14 cellular contexts compared by ENCODE assay signal in genomic region chr5:93602261-93603149, GRCh38. TPM values are rescaled to one million over a fixed set of nuclear protein-coding genes. Genes with fewer than 3 reads are reported as not detected.
DNase-seq lines count a peak whose midpoint lies in the region; ATAC-seq and TF ChIP-seq lines count a peak whose summit lies in the region.
"Had no signal": no experiment of that assay in that cellular context is flagged by ENCODE, and none has a peak within 500 bp of the region (broad histone marks: within the 10 kb centered on the region; RNA-seq: fewer than 3 reads in every experiment).

No MANE protein-coding gene starts in this region.

- no peak overlapping the region for H3K4ac ChIP-seq in mesenchymal stem cell (ENCODE audit: low read depth in 1 of 2, low read length in 2 of 2)

- WGBS in mesenchymal stem cell, result 12% methylated on average over 36 of the region's 38 CpGs

- intact Hi-C loops in CD4-positive, alpha-beta memory T cell (cut with micrococcal nuclease), result loop anchor here (2.0 kb wide), 1 partner anchor 16 kb away; no protein-coding TSS in a partner anchor

- no peak overlapping the region for H2AFZ ChIP-seq in mesenchymal stem cell (ENCODE audit: low read depth, low read length)
- H2AFZ ChIP-seq: PC-9 had no signal

- H3K4me1 Mint-ChIP-seq in CD4-positive, alpha-beta memory T cell, result peaks cover 2 to 24% (median 8%) of the 10 kb centered on the region in 4 donors

- H2BK5ac ChIP-seq in mesenchymal stem cell (ENCODE audit: low read depth, low read length, poor library complexity, severe bottlenecking), result no peak overlapping the region

- H3K79me1 ChIP-seq in mesenchymal stem cell (replicated peaks; ENCODE audit: low read length, poor library complexity, severe bottlenecking), result no peaks in the 10 kb centered on the region

- H3K36me3 Mint-ChIP-seq in CD4-positive, alpha-beta memory T cell, result no peaks in the 10 kb centered on the region

- peaks cover 0 to 24% (median 10%) of the 10 kb centered on the region in 8 donors for H3K9me3 Mint-ChIP-seq in CD4-positive, alpha-beta memory T cell

- ATAC-seq in GM21367 (IDR thresholded peaks at IDR 0.05; ENCODE audit: unreplicated experiment), result no peak

- H3K36me3 ChIP-seq in CD4-positive, alpha-beta memory T cell (ENCODE audit: insufficient read depth, low read length), result no peaks in the 10 kb centered on the region
- no peaks in the 10 kb centered on the region for H3K36me3 ChIP-seq in mesenchymal stem cell (ENCODE audit: control insufficient read depth in 1 of 2, insufficient read depth in 2 of 2, low read depth in 1 of 2, low read length in 2 of 2)
- H3K36me3 ChIP-seq: BLaER1, thoracic aorta had no signal

- peaks cover 36% of the 10 kb centered on the region in 2 donors for H3K27me3 Mint-ChIP-seq in CD4-positive, alpha-beta memory T cell

- H4K8ac ChIP-seq in mesenchymal stem cell (ENCODE audit: low read length), result peak overlapping the region; percentile 17

- H2BK15ac ChIP-seq in mesenchymal stem cell (ENCODE audit: low read depth, poor library complexity, severe bottlenecking), result no peak overlapping the region

- H3K27me3 ChIP-seq in CD4-positive, alpha-beta memory T cell (ENCODE audit: insufficient read depth, low read length), result peaks cover 94% of the 10 kb centered on the region
- peaks cover 73 to 76% of the 10 kb centered on the region in 2 experiments for H3K27me3 ChIP-seq in mesenchymal stem cell (ENCODE audit: control insufficient read depth in 1 of 2, insufficient read depth in 1 of 2, low read length in 2 of 2)

- no peak overlapping the region for H3K9ac ChIP-seq in mesenchymal stem cell (ENCODE audit: low read length)
- H3K9ac ChIP-seq: BLaER1 had no signal

- no peak overlapping the region for H3K23ac ChIP-seq in mesenchymal stem cell (ENCODE audit: low read length in 2 of 2)

- DNase-seq in CD4-positive, alpha-beta memory T cell, result no peak
- peak; percentile 91 for DNase-seq in NCI-H146 (lab: John Stamatoyannopoulos, UW)
- DNase-seq in mesenchymal stem cell, result peak; percentile 49
- no peak for DNase-seq in GM13976 (ENCODE audit: low spot score)
- DNase-seq in C1 segment of cervical spinal cord (lab: John Stamatoyannopoulos, UW), result no peak
- DNase-seq in activated CD8-positive, alpha-beta memory T cell treated with anti-CD3 and anti-CD28 coated beads, Interleukin-2, amount 50 U/mL, for 4 hours, result no peak
- DNase-seq: central memory CD4-positive, alpha-beta T cell; NCI-H2029 treated with DMSO at 0.1 percent for 48 hours; PC-9 had no signal

- no peak for TF ChIP-seq CTCF in GM13976 (IDR thresholded peaks at IDR 0.05; ENCODE audit: borderline replicate concordance, control extremely low read depth, extremely low read depth, insufficient read depth, missing control alignments)

- in situ Hi-C loops in GM13976 (cut with MboI; ENCODE audit: low sequenced_read_pairs, unreplicated experiment), result no loop called here

- CTCF ChIA-PET in CD4-positive, alpha-beta memory T cell (lab: Charles Lee; ENCODE audit: partially characterized antibody), result interaction anchor here (1.1 to 2.0 kb wide), 3 partner anchors 16 to 18 kb away, joined by 3 to 5 read pairs (median 5); no protein-coding TSS in a partner anchor

- peaks cover 1% of the 10 kb centered on the region for H3K4me1 ChIP-seq in CD4-positive, alpha-beta memory T cell (ENCODE audit: insufficient read depth, low read length)
- peaks cover 16% of the 10 kb centered on the region for H3K4me1 ChIP-seq in mesenchymal stem cell (ENCODE audit: control insufficient read depth, insufficient read depth, low read depth, low read length)
- H3K4me1 ChIP-seq: BLaER1 had no signal

- H3K18ac ChIP-seq in mesenchymal stem cell (ENCODE audit: low read depth in 1 of 2, low read length in 2 of 2), result no peak overlapping the region

- no peak overlapping the region for H4K91ac ChIP-seq in mesenchymal stem cell (ENCODE audit: low read length)

- H3K4me3 Mint-ChIP-seq in CD4-positive, alpha-beta memory T cell, result no peak overlapping the region

- no peaks in the 10 kb centered on the region for H3K9me3 ChIP-seq in CD4-positive, alpha-beta memory T cell (ENCODE audit: control insufficient read depth in 1 of 2, low read length in 2 of 2)
- no peaks in the 10 kb centered on the region for H3K9me3 ChIP-seq in mesenchymal stem cell (ENCODE audit: control insufficient read depth, low read length)
- H3K9me3 ChIP-seq: thoracic aorta had no signal

- no peak overlapping the region for H2BK120ac ChIP-seq in mesenchymal stem cell (ENCODE audit: low read depth, low read length)

- no peak overlapping the region for H3K27ac ChIP-seq in CD4-positive, alpha-beta memory T cell (ENCODE audit: low read depth, low read length)
- H3K27ac ChIP-seq in cingulate gyrus (ENCODE audit: low read depth, low read length) (peak overlapping the region; percentile 1), mesenchymal stem cell (ENCODE audit: low read length, poor library complexity, severe bottlenecking) (no peak overlapping the region)
- H3K27ac ChIP-seq: BLaER1, PC-9, thoracic aorta had no signal

- POLR2A ChIA-PET in CD4-positive, alpha-beta memory T cell (lab: Charles Lee; ENCODE audit: partially characterized antibody), result interaction anchor here (1.0 kb wide), 1 partner anchor 27 kb away, joined by 3 read pairs; no protein-coding TSS in a partner anchor

- H3K27ac Mint-ChIP-seq in CD4-positive, alpha-beta memory T cell, result peak overlapping the region in 4 of 7 donors; percentile 8 to 66 (median 36)

- H3K4me3 ChIP-seq in CD4-positive, alpha-beta memory T cell (ENCODE audit: low read length in 2 of 2), result no peak overlapping the region
- no peak overlapping the region for H3K4me3 ChIP-seq in mesenchymal stem cell (ENCODE audit: insufficient read depth in 1 of 2, low read depth in 1 of 2, low read length in 2 of 2)
- H3K4me3 ChIP-seq: BLaER1, lung, PC-9, thoracic aorta had no signal

- H3K4me2 ChIP-seq in mesenchymal stem cell (ENCODE audit: low read length, poor library complexity, severe bottlenecking), result peak overlapping the region; percentile 89
- H3K4me2 ChIP-seq: BLaER1, PC-9 had no signal

- no peak overlapping the region for H2AK5ac ChIP-seq in mesenchymal stem cell (ENCODE audit: low read length, severe bottlenecking)

- no peak overlapping the region for H3K14ac ChIP-seq in mesenchymal stem cell (ENCODE audit: low read length in 2 of 2)

- no peak overlapping the region for H2BK12ac ChIP-seq in mesenchymal stem cell (ENCODE audit: low read length in 2 of 2)

RNA-seq across cellular contexts. Expression of gene NR2F1, which starts 19.5 kb away (rescaled TPM):
- total RNA-seq in CD4-positive, alpha-beta memory T cell, result not detected
- not detected for polyA plus RNA-seq in CD4-positive, alpha-beta memory T cell
- polyA plus RNA-seq in mesenchymal stem cell (2013, experiment 1 of 2), result 206 TPM
- polyA plus RNA-seq in mesenchymal stem cell (2013, experiment 2 of 2), result 191 TPM

RNA-seq across cellular contexts. Expression of gene NR2F1-AS1, which starts 21.5 kb away (rescaled TPM):
- total RNA-seq in CD4-positive, alpha-beta memory T cell, result not detected
- polyA plus RNA-seq in CD4-positive, alpha-beta memory T cell, result not detected
- 49.8 TPM for polyA plus RNA-seq in mesenchymal stem cell (2013, experiment 1 of 2)
- 50.1 TPM for polyA plus RNA-seq in mesenchymal stem cell (2013, experiment 2 of 2)

Comparison
In these comparisons a context has a peak if more than half of its experiments do, and no peak if none do; other contexts are left out.
1. DNase-seq: peak in NCI-H146 (single experiment) and mesenchymal stem cell (single experiment); none in CD4-positive, alpha-beta memory T cell (0 of 5), GM13976 (single experiment), C1 segment of cervical spinal cord (0 of 14) and activated CD8-positive, alpha-beta memory T cell treated with anti-CD3 and anti-CD28 coated beads, Interleukin-2, amount 50 U/mL, for 4 hours (single experiment).